ENCODE assay signal across 18 cellular contexts in genomic region chr20:58071500-58071804, GRCh38.
DNase-seq lines count a peak whose midpoint lies in the region; ATAC-seq and TF ChIP-seq lines count a peak whose summit lies in the region.
"Had no signal": no experiment of that assay in that cellular context is flagged by ENCODE, and none has a peak within 500 bp of the region (broad histone marks: within the 10 kb centered on the region; RNA-seq: fewer than 3 reads in every experiment).

No MANE protein-coding gene starts in this region.

- POLR2A ChIA-PET in GM10248 (lab: Yijun Ruan, JAX): no interaction called here

- no peak overlapping the region for H3K9ac ChIP-seq in colonic mucosa (ENCODE audit: low read depth in 2 of 2, low read length in 2 of 2)
- H3K9ac ChIP-seq: KMS-11 had no signal

- CTCF ChIA-PET in GM10248 (lab: Yijun Ruan, JAX): no interaction called here

- intact Hi-C loops in colonic mucosa (cut with DNase I): no loop called here

- H3K4me3 ChIP-seq in colonic mucosa: no peak overlapping the region
- no peak overlapping the region for H3K4me3 ChIP-seq in lung
- H3K4me3 ChIP-seq: HAP-1 had no signal

- 97 to 100% methylated on average over 2 of the region's 2 CpGs for WGBS in lung, 2 donors

- no peaks in the 10 kb centered on the region for H3K36me3 ChIP-seq in colonic mucosa
- H3K36me3 ChIP-seq in lung (ENCODE audit: control insufficient read depth in 2 of 2, insufficient read depth in 2 of 2, low read length in 2 of 2): no peaks in the 10 kb centered on the region
- H3K36me3 ChIP-seq: HAP-1 had no signal

- TF ChIP-seq CTCF in VCaP (conservative IDR thresholded peaks at IDR 0.05) (no peak), colonic mucosa (IDR thresholded peaks at IDR 0.05) (no peak), lung (IDR thresholded peaks at IDR 0.05; ENCODE audit: control extremely low read depth, extremely low read depth) (no peak), GM10248 (IDR thresholded peaks at IDR 0.05; ENCODE audit: control extremely low read depth, extremely low read depth, low read depth, missing control alignments) (no peak)

- DNase-seq in D341Med (ENCODE audit: low spot score): peak; percentile 5
- DNase-seq in colonic mucosa: peak; percentile 6
- DNase-seq in lung (ENCODE audit: low spot score): peak; percentile 6
- DNase-seq in GM10248 (ENCODE audit: extremely low spot score): no peak
- no peak for DNase-seq in activated CD4-positive, alpha-beta T cell treated with anti-CD3 and anti-CD28 coated beads, Interleukin-2, amount 50 U/mL, for 48 hours
- DNase-seq: AML-193; Calu3; CD4-positive, alpha-beta T cell; DMS 273 treated with DMSO at 0.1 percent for 48 hours; DMS53; DND-41; EL had no signal

- H3K4me1 ChIP-seq in colonic mucosa (no peaks in the 10 kb centered on the region), lung (ENCODE audit: control insufficient read depth in 2 of 2, insufficient read depth in 2 of 2, low read length in 2 of 2) (peaks cover 0 to 9% of the 10 kb centered on the region in 2 donors)
- H3K4me1 ChIP-seq: HAP-1 had no signal

- ATAC-seq in lung (ENCODE audit: insufficient read depth, low FRiP score) (no peak), GM21367 (IDR thresholded peaks at IDR 0.05; ENCODE audit: unreplicated experiment) (no peak), HG03565 (IDR thresholded peaks at IDR 0.05; ENCODE audit: unreplicated experiment) (no peak)

- H3K27ac ChIP-seq in VCaP (peak overlapping the region; percentile 80), colonic mucosa (no peak overlapping the region), lung (ENCODE audit: low read depth in 1 of 2, low read length in 1 of 2) (no peak overlapping the region)
- H3K27ac ChIP-seq: C4-2B, KMS-11 had no signal

- H3K27me3 ChIP-seq in colonic mucosa (no peaks in the 10 kb centered on the region), lung (ENCODE audit: control insufficient read depth, insufficient read depth) (no peaks in the 10 kb centered on the region)

- H3K9me3 ChIP-seq in colonic mucosa (no peaks in the 10 kb centered on the region), lung (ENCODE audit: control insufficient read depth in 2 of 2, insufficient read depth in 1 of 2, low read length in 1 of 2) (peaks cover 0 to 1% of the 10 kb centered on the region in 2 donors)
- H3K9me3 ChIP-seq: HAP-1 had no signal

Comparison
In these comparisons a context has a peak if more than half of its experiments do, and no peak if none do; other contexts are left out.
1. DNase-seq: peak in D341Med (single experiment), colonic mucosa (single experiment) and lung (single experiment); none in GM10248 (single experiment) and activated CD4-positive, alpha-beta T cell treated with anti-CD3 and anti-CD28 coated beads, Interleukin-2, amount 50 U/mL, for 48 hours (0 of 2).